1 cellular context compared by ENCODE assay signal in the genomic region with DNA sequence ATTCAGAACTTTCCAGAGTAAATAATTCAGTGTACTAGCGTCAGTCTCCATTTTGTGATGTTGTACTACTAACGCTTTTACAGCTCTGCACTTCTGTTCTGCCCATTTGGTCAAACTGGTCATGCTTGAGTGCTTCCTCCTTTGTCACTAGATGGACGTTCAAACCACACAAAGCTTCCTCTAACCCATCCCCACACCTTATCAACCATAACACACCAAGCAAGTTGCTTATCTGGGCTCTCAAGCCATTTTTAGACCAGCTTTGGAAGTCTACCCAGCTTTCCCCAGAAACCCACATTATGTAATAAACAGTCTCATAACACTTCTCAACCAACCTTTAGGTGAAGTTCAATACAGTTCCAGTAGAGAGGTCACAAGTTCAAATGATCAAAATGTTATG.
TF ChIP-seq lines count a peak whose summit lies in the region.

No MANE protein-coding gene starts in this region.

TF ChIP-seq in K562, 482 proteins besides CTCF, POLR2A, EP300 and RAD21 (continues in another document):
- peak; percentile 81 for TF ChIP-seq NCOA1 (IDR thresholded peaks at IDR 0.05; ENCODE audit: low read depth)
- no peak for TF ChIP-seq NR2C2 (CRISPR knock-in tag; IDR thresholded peaks at IDR 0.05)
- TF ChIP-seq NR2C2 (tag; IDR thresholded peaks at IDR 0.05) = peak; percentile 50; the same call in 1 of the 2 replicates
- TF ChIP-seq, protein P1, sequence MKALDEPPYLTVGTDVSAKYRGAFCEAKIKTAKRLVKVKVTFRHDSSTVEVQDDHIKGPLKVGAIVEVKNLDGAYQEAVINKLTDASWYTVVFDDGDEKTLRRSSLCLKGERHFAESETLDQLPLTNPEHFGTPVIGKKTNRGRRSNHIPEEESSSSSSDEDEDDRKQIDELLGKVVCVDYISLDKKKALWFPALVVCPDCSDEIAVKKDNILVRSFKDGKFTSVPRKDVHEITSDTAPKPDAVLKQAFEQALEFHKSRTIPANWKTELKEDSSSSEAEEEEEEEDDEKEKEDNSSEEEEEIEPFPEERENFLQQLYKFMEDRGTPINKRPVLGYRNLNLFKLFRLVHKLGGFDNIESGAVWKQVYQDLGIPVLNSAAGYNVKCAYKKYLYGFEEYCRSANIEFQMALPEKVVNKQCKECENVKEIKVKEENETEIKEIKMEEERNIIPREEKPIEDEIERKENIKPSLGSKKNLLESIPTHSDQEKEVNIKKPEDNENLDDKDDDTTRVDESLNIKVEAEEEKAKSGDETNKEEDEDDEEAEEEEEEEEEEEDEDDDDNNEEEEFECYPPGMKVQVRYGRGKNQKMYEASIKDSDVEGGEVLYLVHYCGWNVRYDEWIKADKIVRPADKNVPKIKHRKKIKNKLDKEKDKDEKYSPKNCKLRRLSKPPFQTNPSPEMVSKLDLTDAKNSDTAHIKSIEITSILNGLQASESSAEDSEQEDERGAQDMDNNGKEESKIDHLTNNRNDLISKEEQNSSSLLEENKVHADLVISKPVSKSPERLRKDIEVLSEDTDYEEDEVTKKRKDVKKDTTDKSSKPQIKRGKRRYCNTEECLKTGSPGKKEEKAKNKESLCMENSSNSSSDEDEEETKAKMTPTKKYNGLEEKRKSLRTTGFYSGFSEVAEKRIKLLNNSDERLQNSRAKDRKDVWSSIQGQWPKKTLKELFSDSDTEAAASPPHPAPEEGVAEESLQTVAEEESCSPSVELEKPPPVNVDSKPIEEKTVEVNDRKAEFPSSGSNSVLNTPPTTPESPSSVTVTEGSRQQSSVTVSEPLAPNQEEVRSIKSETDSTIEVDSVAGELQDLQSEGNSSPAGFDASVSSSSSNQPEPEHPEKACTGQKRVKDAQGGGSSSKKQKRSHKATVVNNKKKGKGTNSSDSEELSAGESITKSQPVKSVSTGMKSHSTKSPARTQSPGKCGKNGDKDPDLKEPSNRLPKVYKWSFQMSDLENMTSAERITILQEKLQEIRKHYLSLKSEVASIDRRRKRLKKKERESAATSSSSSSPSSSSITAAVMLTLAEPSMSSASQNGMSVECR (CRISPR knock-in tag; IDR thresholded peaks at IDR 0.05) = no peak
- TF ChIP-seq EWSR1 (IDR thresholded peaks at IDR 0.05; ENCODE audit: borderline replicate concordance, low read depth, partially characterized antibody) = no peak
- peak; percentile 95 for TF ChIP-seq NBN (IDR thresholded peaks at IDR 0.05; ENCODE audit: low read depth)
- TF ChIP-seq SETDB1 (IDR thresholded peaks at IDR 0.05; ENCODE audit: low read length) = no peak
- no peak for TF ChIP-seq ZNF586 (CRISPR knock-in tag; conservative IDR thresholded peaks at IDR 0.05)
- peak; percentile 96 for TF ChIP-seq CC2D1A (IDR thresholded peaks at IDR 0.05)
- TF ChIP-seq ZNF24 (IDR thresholded peaks at IDR 0.05) = no peak
- TF ChIP-seq ZNF444 (CRISPR knock-in tag; IDR thresholded peaks at IDR 0.05) = no peak
- no peak for TF ChIP-seq ZNF217 (CRISPR knock-in tag; IDR thresholded peaks at IDR 0.05)
- TF ChIP-seq, protein P2, sequence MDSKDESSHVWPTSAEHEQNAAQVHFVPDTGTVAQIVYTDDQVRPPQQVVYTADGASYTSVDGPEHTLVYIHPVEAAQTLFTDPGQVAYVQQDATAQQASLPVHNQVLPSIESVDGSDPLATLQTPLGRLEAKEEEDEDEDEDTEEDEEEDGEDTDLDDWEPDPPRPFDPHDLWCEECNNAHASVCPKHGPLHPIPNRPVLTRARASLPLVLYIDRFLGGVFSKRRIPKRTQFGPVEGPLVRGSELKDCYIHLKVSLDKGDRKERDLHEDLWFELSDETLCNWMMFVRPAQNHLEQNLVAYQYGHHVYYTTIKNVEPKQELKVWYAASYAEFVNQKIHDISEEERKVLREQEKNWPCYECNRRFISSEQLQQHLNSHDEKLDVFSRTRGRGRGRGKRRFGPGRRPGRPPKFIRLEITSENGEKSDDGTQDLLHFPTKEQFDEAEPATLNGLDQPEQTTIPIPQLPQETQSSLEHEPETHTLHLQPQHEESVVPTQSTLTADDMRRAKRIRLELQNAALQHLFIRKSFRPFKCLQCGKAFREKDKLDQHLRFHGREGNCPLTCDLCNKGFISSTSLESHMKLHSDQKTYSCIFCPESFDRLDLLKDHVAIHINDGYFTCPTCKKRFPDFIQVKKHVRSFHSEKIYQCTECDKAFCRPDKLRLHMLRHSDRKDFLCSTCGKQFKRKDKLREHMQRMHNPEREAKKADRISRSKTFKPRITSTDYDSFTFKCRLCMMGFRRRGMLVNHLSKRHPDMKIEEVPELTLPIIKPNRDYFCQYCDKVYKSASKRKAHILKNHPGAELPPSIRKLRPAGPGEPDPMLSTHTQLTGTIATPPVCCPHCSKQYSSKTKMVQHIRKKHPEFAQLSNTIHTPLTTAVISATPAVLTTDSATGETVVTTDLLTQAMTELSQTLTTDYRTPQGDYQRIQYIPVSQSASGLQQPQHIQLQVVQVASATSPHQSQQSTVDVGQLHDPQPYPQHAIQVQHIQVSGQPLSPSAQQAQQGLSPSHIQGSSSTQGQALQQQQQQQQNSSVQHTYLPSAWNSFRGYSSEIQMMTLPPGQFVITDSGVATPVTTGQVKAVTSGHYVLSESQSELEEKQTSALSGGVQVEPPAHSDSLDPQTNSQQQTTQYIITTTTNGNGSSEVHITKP (IDR thresholded peaks at IDR 0.05; ENCODE audit: partially characterized antibody) = no peak
- no peak for TF ChIP-seq ZNF23 (CRISPR knock-in tag; IDR thresholded peaks at IDR 0.05)
- TF ChIP-seq, protein P3, sequence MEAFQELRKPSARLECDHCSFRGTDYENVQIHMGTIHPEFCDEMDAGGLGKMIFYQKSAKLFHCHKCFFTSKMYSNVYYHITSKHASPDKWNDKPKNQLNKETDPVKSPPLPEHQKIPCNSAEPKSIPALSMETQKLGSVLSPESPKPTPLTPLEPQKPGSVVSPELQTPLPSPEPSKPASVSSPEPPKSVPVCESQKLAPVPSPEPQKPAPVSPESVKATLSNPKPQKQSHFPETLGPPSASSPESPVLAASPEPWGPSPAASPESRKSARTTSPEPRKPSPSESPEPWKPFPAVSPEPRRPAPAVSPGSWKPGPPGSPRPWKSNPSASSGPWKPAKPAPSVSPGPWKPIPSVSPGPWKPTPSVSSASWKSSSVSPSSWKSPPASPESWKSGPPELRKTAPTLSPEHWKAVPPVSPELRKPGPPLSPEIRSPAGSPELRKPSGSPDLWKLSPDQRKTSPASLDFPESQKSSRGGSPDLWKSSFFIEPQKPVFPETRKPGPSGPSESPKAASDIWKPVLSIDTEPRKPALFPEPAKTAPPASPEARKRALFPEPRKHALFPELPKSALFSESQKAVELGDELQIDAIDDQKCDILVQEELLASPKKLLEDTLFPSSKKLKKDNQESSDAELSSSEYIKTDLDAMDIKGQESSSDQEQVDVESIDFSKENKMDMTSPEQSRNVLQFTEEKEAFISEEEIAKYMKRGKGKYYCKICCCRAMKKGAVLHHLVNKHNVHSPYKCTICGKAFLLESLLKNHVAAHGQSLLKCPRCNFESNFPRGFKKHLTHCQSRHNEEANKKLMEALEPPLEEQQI (IDR thresholded peaks at IDR 0.05) = peak; percentile 94
- TF ChIP-seq MTA3 (IDR thresholded peaks at IDR 0.05; ENCODE audit: borderline replicate concordance) = peak; percentile 67; the same call in 1 of the 2 replicates
- no peak for TF ChIP-seq NR2F6 (CRISPR knock-in tag; IDR thresholded peaks at IDR 0.05)
- no peak for TF ChIP-seq XRCC5 (IDR thresholded peaks at IDR 0.05; ENCODE audit: low read depth, low read length)
- TF ChIP-seq RBFOX2 (IDR thresholded peaks at IDR 0.05; ENCODE audit: low read depth, low read length) = peak; percentile 34; the same call in 1 of the 2 replicates
- TF ChIP-seq CTBP1 (IDR thresholded peaks at IDR 0.05; ENCODE audit: borderline replicate concordance) = peak; percentile 66
- TF ChIP-seq POLR2AphosphoS5 (IDR thresholded peaks at IDR 0.05; ENCODE audit: control insufficient read depth, insufficient read depth, low read depth, low read length) = peak; percentile 93
- TF ChIP-seq ZNF766 (CRISPR knock-in tag; conservative IDR thresholded peaks at IDR 0.05) = peak; percentile 92
- TF ChIP-seq TFAM (CRISPR knock-in tag; conservative IDR thresholded peaks at IDR 0.05) = no peak
- TF ChIP-seq CHD2 (IDR thresholded peaks at IDR 0.05; ENCODE audit: low read depth, low read length) = no peak
- TF ChIP-seq, protein P4, sequence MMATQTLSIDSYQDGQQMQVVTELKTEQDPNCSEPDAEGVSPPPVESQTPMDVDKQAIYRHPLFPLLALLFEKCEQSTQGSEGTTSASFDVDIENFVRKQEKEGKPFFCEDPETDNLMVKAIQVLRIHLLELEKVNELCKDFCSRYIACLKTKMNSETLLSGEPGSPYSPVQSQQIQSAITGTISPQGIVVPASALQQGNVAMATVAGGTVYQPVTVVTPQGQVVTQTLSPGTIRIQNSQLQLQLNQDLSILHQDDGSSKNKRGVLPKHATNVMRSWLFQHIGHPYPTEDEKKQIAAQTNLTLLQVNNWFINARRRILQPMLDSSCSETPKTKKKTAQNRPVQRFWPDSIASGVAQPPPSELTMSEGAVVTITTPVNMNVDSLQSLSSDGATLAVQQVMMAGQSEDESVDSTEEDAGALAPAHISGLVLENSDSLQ (IDR thresholded peaks at IDR 0.05) = peak; percentile 76
- TF ChIP-seq, protein P5, sequence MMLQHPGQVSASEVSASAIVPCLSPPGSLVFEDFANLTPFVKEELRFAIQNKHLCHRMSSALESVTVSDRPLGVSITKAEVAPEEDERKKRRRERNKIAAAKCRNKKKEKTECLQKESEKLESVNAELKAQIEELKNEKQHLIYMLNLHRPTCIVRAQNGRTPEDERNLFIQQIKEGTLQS (IDR thresholded peaks at IDR 0.05) = no peak
- TF ChIP-seq, protein P5 (CRISPR knock-in tag; conservative IDR thresholded peaks at IDR 0.05) = no peak
- no peak for TF ChIP-seq ZC3H8 (IDR thresholded peaks at IDR 0.05)
- peak; percentile 95 for TF ChIP-seq EHMT2 (IDR thresholded peaks at IDR 0.05)
- peak; percentile 81 for TF ChIP-seq HDAC2 (IDR thresholded peaks at IDR 0.05)
- peak; percentile 69; the same call in 1 of the 2 replicates for TF ChIP-seq PYGO2 (tag; IDR thresholded peaks at IDR 0.05)
- no peak for TF ChIP-seq DACH1 (IDR thresholded peaks at IDR 0.05; ENCODE audit: partially characterized antibody)
- TF ChIP-seq MEF2D (tag; conservative IDR thresholded peaks at IDR 0.05; ENCODE audit: low read depth) = peak; percentile 98
- TF ChIP-seq, protein P6, sequence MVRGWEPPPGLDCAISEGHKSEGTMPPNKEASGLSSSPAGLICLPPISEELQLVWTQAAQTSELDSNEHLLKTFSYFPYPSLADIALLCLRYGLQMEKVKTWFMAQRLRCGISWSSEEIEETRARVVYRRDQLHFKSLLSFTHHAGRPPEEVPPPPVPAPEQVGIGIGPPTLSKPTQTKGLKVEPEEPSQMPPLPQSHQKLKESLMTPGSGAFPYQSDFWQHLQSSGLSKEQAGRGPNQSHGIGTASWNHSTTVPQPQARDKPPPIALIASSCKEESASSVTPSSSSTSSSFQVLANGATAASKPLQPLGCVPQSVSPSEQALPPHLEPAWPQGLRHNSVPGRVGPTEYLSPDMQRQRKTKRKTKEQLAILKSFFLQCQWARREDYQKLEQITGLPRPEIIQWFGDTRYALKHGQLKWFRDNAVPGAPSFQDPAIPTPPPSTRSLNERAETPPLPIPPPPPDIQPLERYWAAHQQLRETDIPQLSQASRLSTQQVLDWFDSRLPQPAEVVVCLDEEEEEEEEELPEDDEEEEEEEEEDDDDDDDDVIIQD (CRISPR knock-in tag; IDR thresholded peaks at IDR 0.05) = no peak
- TF ChIP-seq ETS2 (tag; IDR thresholded peaks at IDR 0.05; ENCODE audit: borderline replicate concordance, poor library complexity, severe bottlenecking) = no peak
- no peak for TF ChIP-seq THRAP3 (IDR thresholded peaks at IDR 0.05; ENCODE audit: borderline replicate concordance)
- 0 out of 2 replicates have a peak, but pooled peaks have one; percentile 40 for TF ChIP-seq NFATC3 (IDR thresholded peaks at IDR 0.05)
- TF ChIP-seq RFX1 (IDR thresholded peaks at IDR 0.05) = no peak
- no peak for TF ChIP-seq ZNF780A (CRISPR knock-in tag; IDR thresholded peaks at IDR 0.05)
- TF ChIP-seq CEBPG (CRISPR knock-in tag; IDR thresholded peaks at IDR 0.05) = no peak
- no peak for TF ChIP-seq CEBPG (tag; conservative IDR thresholded peaks at IDR 0.05 in 1 of 2, IDR thresholded peaks at IDR 0.05 in 1 of 2)
- TF ChIP-seq ELF1 (tag; IDR thresholded peaks at IDR 0.05) = peak; percentile 44; the same call in 1 of the 2 replicates
- TF ChIP-seq, protein P7, sequence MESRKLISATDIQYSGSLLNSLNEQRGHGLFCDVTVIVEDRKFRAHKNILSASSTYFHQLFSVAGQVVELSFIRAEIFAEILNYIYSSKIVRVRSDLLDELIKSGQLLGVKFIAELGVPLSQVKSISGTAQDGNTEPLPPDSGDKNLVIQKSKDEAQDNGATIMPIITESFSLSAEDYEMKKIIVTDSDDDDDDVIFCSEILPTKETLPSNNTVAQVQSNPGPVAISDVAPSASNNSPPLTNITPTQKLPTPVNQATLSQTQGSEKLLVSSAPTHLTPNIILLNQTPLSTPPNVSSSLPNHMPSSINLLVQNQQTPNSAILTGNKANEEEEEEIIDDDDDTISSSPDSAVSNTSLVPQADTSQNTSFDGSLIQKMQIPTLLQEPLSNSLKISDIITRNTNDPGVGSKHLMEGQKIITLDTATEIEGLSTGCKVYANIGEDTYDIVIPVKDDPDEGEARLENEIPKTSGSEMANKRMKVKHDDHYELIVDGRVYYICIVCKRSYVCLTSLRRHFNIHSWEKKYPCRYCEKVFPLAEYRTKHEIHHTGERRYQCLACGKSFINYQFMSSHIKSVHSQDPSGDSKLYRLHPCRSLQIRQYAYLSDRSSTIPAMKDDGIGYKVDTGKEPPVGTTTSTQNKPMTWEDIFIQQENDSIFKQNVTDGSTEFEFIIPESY (CRISPR knock-in tag; IDR thresholded peaks at IDR 0.05) = no peak
- TF ChIP-seq, protein P8, sequence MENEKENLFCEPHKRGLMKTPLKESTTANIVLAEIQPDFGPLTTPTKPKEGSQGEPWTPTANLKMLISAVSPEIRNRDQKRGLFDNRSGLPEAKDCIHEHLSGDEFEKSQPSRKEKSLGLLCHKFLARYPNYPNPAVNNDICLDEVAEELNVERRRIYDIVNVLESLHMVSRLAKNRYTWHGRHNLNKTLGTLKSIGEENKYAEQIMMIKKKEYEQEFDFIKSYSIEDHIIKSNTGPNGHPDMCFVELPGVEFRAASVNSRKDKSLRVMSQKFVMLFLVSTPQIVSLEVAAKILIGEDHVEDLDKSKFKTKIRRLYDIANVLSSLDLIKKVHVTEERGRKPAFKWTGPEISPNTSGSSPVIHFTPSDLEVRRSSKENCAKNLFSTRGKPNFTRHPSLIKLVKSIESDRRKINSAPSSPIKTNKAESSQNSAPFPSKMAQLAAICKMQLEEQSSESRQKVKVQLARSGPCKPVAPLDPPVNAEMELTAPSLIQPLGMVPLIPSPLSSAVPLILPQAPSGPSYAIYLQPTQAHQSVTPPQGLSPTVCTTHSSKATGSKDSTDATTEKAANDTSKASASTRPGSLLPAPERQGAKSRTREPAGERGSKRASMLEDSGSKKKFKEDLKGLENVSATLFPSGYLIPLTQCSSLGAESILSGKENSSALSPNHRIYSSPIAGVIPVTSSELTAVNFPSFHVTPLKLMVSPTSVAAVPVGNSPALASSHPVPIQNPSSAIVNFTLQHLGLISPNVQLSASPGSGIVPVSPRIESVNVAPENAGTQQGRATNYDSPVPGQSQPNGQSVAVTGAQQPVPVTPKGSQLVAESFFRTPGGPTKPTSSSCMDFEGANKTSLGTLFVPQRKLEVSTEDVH (IDR thresholded peaks at IDR 0.05; ENCODE audit: low read depth, partially characterized antibody) = no peak
- TF ChIP-seq NCOA2 (IDR thresholded peaks at IDR 0.05; ENCODE audit: partially characterized antibody in 2 of 2) = peak in 1 of 2 experiments; percentile 68
- TF ChIP-seq DPF2 (IDR thresholded peaks at IDR 0.05) = peak; percentile 97
- no peak for TF ChIP-seq HMGN3 (IDR thresholded peaks at IDR 0.05; ENCODE audit: borderline replicate concordance, extremely low read depth, insufficient read length, low read depth, low read length)
